Comparison of ENCODE assay signal across 22 cellular contexts in the genomic region with DNA sequence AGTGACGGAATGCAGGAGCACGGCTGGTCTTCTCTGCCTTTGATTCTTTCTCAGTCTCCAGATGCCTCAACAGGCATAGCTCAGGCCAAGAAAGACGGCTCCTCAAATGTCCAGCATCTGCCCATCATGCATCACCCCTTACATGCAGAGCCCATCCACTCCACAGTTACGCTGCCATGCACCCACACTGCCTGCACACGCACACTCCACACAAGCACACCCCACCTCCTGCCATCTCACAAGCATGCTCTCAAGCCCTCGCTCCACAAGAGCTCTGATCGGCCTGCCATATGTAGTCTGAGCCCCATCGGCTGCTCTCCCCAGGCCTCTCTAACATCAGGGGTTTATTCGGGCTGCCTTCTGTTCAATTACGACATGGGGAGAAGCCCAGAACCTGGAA. TPM values are rescaled to one million over a fixed set of nuclear protein-coding genes. Genes with fewer than 3 reads are reported as not detected.
DNase-seq lines count a peak whose midpoint lies in the region; ATAC-seq and TF ChIP-seq lines count a peak whose summit lies in the region.
"Had no signal": no experiment of that assay in that cellular context is flagged by ENCODE, and none has a peak within 500 bp of the region (broad histone marks: within the 10 kb centered on the region; RNA-seq: fewer than 3 reads in every experiment).

No MANE protein-coding gene starts in this region.

- DNase-seq in cardiac septum (ENCODE audit: low spot score) (peak; percentile 57), heart right ventricle (no peak), left colon (no peak), sciatic nerve (ENCODE audit: low spot score) (peak; percentile 38)
- DNase-seq: BE2C; C1 segment of cervical spinal cord; CD4-positive, CD25-positive, alpha-beta regulatory T cell; CD8-positive, alpha-beta memory T cell; COR-L47; DMS 273 treated with DMSO at 0.1 percent for 48 hours; DMS53; DND-41; EL; GOT3; HCEC 1CT had no signal

- H3K27me3 ChIP-seq in heart right ventricle, result no peaks in the 10 kb centered on the region
- H3K27me3 ChIP-seq in gastroesophageal sphincter, result peaks cover 50% of the 10 kb centered on the region

- 90 to 93% methylated on average over 10 of the region's 10 CpGs for WGBS in heart right ventricle, 2 donors
- WGBS in gastroesophageal sphincter (ENCODE audit: low coverage in 1 of 2), 2 donors, result 86 to 100% methylated on average over 3 to 8 of the region's 10 CpGs

- H3K27ac ChIP-seq in heart right ventricle, result no peak overlapping the region
- H3K27ac ChIP-seq in gastroesophageal sphincter, result no peak overlapping the region
- H3K27ac ChIP-seq: HL-60 had no signal

- ATAC-seq in heart right ventricle (no peak), left colon (peak; percentile 11), sciatic nerve (no peak), gastroesophageal sphincter (no peak), HG03108 (IDR thresholded peaks at IDR 0.05; ENCODE audit: unreplicated experiment) (no peak)
- ATAC-seq: GM12878 had no signal

- TF ChIP-seq CTCF in heart right ventricle (IDR thresholded peaks at IDR 0.05), result no peak
- TF ChIP-seq CTCF in gastroesophageal sphincter (IDR thresholded peaks at IDR 0.05), result no peak

- H3K4me1 ChIP-seq in heart right ventricle, result peaks cover 0 to 13% (median 5%) of the 10 kb centered on the region in 9 donors
- H3K4me1 ChIP-seq in gastroesophageal sphincter, result peaks cover 0 to 6% (median 0%) of the 10 kb centered on the region in 3 donors

- H3K36me3 ChIP-seq in heart right ventricle (peaks cover 0 to 8% (median 0%) of the 10 kb centered on the region in 9 donors), gastroesophageal sphincter (peaks cover 0 to 4% of the 10 kb centered on the region in 2 donors)
- H3K36me3 ChIP-seq: BE2C had no signal

- intact Hi-C loops in cardiac septum (cut with DNase I), result no loop called here
- intact Hi-C loops in heart right ventricle (cut with DNase I), result no loop called here
- intact Hi-C loops in left colon (cut with DNase I, micrococcal nuclease), result no loop called here
- intact Hi-C loops in sciatic nerve (cut with DNase I), result no loop called here

- no peak for TF ChIP-seq POLR2A in gastroesophageal sphincter (IDR thresholded peaks at IDR 0.05)

- no peak overlapping the region for H3K4me3 ChIP-seq in heart right ventricle
- no peak overlapping the region for H3K4me3 ChIP-seq in gastroesophageal sphincter
- H3K4me3 ChIP-seq: GM12878 had no signal

- H3K9me3 ChIP-seq in heart right ventricle, result no peaks in the 10 kb centered on the region
- no peaks in the 10 kb centered on the region for H3K9me3 ChIP-seq in gastroesophageal sphincter
- H3K9me3 ChIP-seq: BE2C had no signal

- no peak for TF ChIP-seq EP300 in gastroesophageal sphincter (IDR thresholded peaks at IDR 0.05)

RNA-seq across cellular contexts. Expression of gene SCN4B, which starts 18.8 kb away (rescaled TPM):
- total RNA-seq in cardiac septum, result 17.0 TPM
- total RNA-seq in heart right ventricle, result 10 to 100 TPM in 5 of 10 donors, 1 to 10 TPM in 5; 5.7 to 17.5 (median 10.3) TPM
- polyA plus RNA-seq in heart right ventricle, result 1 to 10 TPM; 5.4 to 8.8 TPM
- 1 to 10 TPM in 1 of 2 donors, under 1 TPM in 1; 0.67 to 1.6 TPM for total RNA-seq in left colon
- total RNA-seq in sciatic nerve, result 2.9 TPM
- total RNA-seq in gastroesophageal sphincter, result 1 to 10 TPM; 2.7 to 5.8 (median 3.8) TPM
- total RNA-seq: CD4-positive, CD25-positive, alpha-beta regulatory T cell; G401; GM12878; HT1080 had no signal
- polyA plus RNA-seq: CD4-positive, CD25-positive, alpha-beta regulatory T cell; CD8-positive, alpha-beta memory T cell had no signal

RNA-seq across cellular contexts. Expression of gene SCN2B, which starts 42.6 kb away (rescaled TPM):
- total RNA-seq in cardiac septum (20.0 TPM), heart right ventricle (10 to 100 TPM in 8 of 10 donors, 1 to 10 TPM in 2; 5.3 to 26.7 (median 20.9) TPM), left colon (under 1 TPM; 0.06 to 0.47 TPM), sciatic nerve (2.7 TPM), gastroesophageal sphincter (1 to 10 TPM in 1 of 4 donors, under 1 TPM in 3; 0.25 to 1.0 (median 0.49) TPM)
- 1 to 10 TPM; 2.9 to 6.6 TPM for polyA plus RNA-seq in heart right ventricle
- total RNA-seq: A172; CD4-positive, CD25-positive, alpha-beta regulatory T cell; CD8-positive, alpha-beta memory T cell; GM12878; HT1080 had no signal
- polyA plus RNA-seq: CD4-positive, CD25-positive, alpha-beta regulatory T cell; CD8-positive, alpha-beta memory T cell had no signal

RNA-seq across cellular contexts. Expression of gene SMIM35, which starts 47.1 kb away (rescaled TPM):
- not detected for total RNA-seq in cardiac septum
- not detected for total RNA-seq in heart right ventricle
- polyA plus RNA-seq in heart right ventricle, result not detected
- under 1 TPM in 1 of 2 donors, not detected in 1; 0.08 TPM for total RNA-seq in left colon
- total RNA-seq in sciatic nerve, result not detected
- total RNA-seq in gastroesophageal sphincter, result under 1 TPM in 1 of 4 donors, not detected in 3; 0.13 TPM
- total RNA-seq: A172, G401, GM12878, HT1080 had no signal

RNA-seq across cellular contexts. Expression of gene TMPRSS4, which starts 56.9 kb away (rescaled TPM):
- total RNA-seq in cardiac septum (0.32 TPM), heart right ventricle (1 to 10 TPM in 2 of 10 donors, under 1 TPM in 1, not detected in 7; 0.34 to 1.4 (median 1.3) TPM), left colon (100 to 1,000 TPM; 255 to 318 TPM), sciatic nerve (not detected), gastroesophageal sphincter (10 to 100 TPM in 1 of 4 donors, under 1 TPM in 2, not detected in 1; 0.23 to 11.1 (median 0.78) TPM)
- under 1 TPM in 1 of 2 donors, not detected in 1; 0.36 TPM for polyA plus RNA-seq in heart right ventricle
- total RNA-seq: A172; CD4-positive, CD25-positive, alpha-beta regulatory T cell; CD8-positive, alpha-beta memory T cell; G401; HT1080 had no signal
- polyA plus RNA-seq: CD4-positive, CD25-positive, alpha-beta regulatory T cell; CD8-positive, alpha-beta memory T cell had no signal

Comparison
In these comparisons a context has a peak if more than half of its experiments do, and no peak if none do; other contexts are left out.
1. DNase-seq: peak in cardiac septum (single experiment) and sciatic nerve (single experiment); none in heart right ventricle (0 of 2) and left colon (0 of 2).